In the genomic region with DNA sequence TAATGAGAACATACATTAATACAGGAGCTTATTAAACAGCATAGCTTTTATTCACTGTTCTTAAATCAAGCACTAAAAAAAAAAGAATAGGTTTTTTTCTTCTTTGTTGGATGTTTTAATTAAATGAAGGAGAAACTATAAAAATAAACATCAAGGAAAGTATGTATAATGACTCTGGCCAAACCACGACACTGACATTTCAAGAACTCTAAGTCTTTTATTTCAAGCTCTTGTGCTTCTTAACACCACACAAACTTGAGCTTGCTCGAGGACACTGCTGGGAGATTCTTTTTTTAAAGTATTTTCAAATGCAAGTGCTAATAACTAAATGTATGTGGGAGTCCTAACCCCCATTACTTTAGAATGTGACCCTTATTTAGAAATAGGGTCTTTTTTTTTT, we compare ENCODE assay signal across 20 cellular contexts.
"Had no signal": no experiment of that assay in that cellular context is flagged by ENCODE, and none has a peak within 500 bp of the region (broad histone marks: within the 10 kb centered on the region; RNA-seq: fewer than 3 reads in every experiment).

No MANE protein-coding gene starts in this region.

- H3K27me3 ChIP-seq: foreskin keratinocyte, right lobe of liver, testis, transverse colon had no signal

- ATAC-seq: foreskin keratinocyte; left cardiac atrium; naive thymus-derived CD4-positive, alpha-beta T cell; right lobe of liver; stimulated activated naive B cell treated with anti-CD40 and anti-IgM and Interleukin-4, amounts not matched to agents 10 μg/mL and 1 μg/mL and 100 μg/mL, for 72 hours; stimulated activated naive CD8-positive, alpha-beta T cell treated with anti-CD3 and anti-CD28 coated beads, Interleukin-15, amount 100 ng/mL, for 72 hours had no signal

- H3K4me3 Mint-ChIP-seq: endodermal cell; immature natural killer cell; naive thymus-derived CD4-positive, alpha-beta T cell; nephron progenitor cell; stimulated activated naive B cell treated with anti-CD40 and anti-IgM and Interleukin-4, amounts not matched to agents 10 μg/mL and 1 μg/mL and 100 μg/mL, for 72 hours; stimulated activated naive CD8-positive, alpha-beta T cell treated with anti-CD3 and anti-CD28 coated beads, Interleukin-15, amount 100 ng/mL, for 72 hours had no signal

- H3K9me3 Mint-ChIP-seq: endodermal cell; nephron progenitor cell; stimulated activated naive CD8-positive, alpha-beta T cell treated with anti-CD3 and anti-CD28 coated beads, Interleukin-15, amount 100 ng/mL, for 72 hours had no signal

- H3K36me3 ChIP-seq: prostate gland, right lobe of liver, transverse colon had no signal

- H3K27ac Mint-ChIP-seq: endodermal cell; immature natural killer cell; naive thymus-derived CD4-positive, alpha-beta T cell; nephron progenitor cell; stimulated activated naive B cell treated with anti-CD40 and anti-IgM and Interleukin-4, amounts not matched to agents 10 μg/mL and 1 μg/mL and 100 μg/mL, for 72 hours; stimulated activated naive CD8-positive, alpha-beta T cell treated with anti-CD3 and anti-CD28 coated beads, Interleukin-15, amount 100 ng/mL, for 72 hours had no signal

- H3K9me3 ChIP-seq: prostate gland, right lobe of liver, testis, transverse colon had no signal

- H3K4me1 Mint-ChIP-seq: endodermal cell; immature natural killer cell; naive thymus-derived CD4-positive, alpha-beta T cell; nephron progenitor cell; stimulated activated naive B cell treated with anti-CD40 and anti-IgM and Interleukin-4, amounts not matched to agents 10 μg/mL and 1 μg/mL and 100 μg/mL, for 72 hours; stimulated activated naive CD8-positive, alpha-beta T cell treated with anti-CD3 and anti-CD28 coated beads, Interleukin-15, amount 100 ng/mL, for 72 hours had no signal

- DNase-seq: effector CD4-positive, alpha-beta T cell; endodermal cell; erythroblast; foreskin keratinocyte; immature natural killer cell; kidney; left cardiac atrium; naive thymus-derived CD4-positive, alpha-beta T cell; nephron progenitor cell; right lobe of liver; stimulated activated CD4-positive, alpha-beta T cell treated with anti-CD3 and anti-CD28 coated beads, Interleukin-2, amount 100 ng/mL, for 24 hours; stimulated activated CD4-positive, alpha-beta T cell treated with anti-CD3 and anti-CD28 coated beads, Interleukin-4, amount 100 ng/mL, for 4 hours; stimulated activated naive B cell treated with anti-CD40 and anti-IgM and Interleukin-4, amounts not matched to agents 10 μg/mL and 1 μg/mL and 100 μg/mL, for 72 hours; stimulated activated naive CD8-positive, alpha-beta T cell treated with anti-CD3 and anti-CD28 coated beads, Interleukin-15, amount 100 ng/mL, for 72 hours; testis; transverse colon had no signal

- H3K79me2 ChIP-seq: parathyroid adenoma had no signal

- H3K27me3 Mint-ChIP-seq: naive thymus-derived CD4-positive, alpha-beta T cell; stimulated activated naive B cell treated with anti-CD40 and anti-IgM and Interleukin-4, amounts not matched to agents 10 μg/mL and 1 μg/mL and 100 μg/mL, for 72 hours; stimulated activated naive CD8-positive, alpha-beta T cell treated with anti-CD3 and anti-CD28 coated beads, Interleukin-15, amount 100 ng/mL, for 72 hours had no signal

- H3K9ac ChIP-seq: parathyroid adenoma had no signal

- H3K36me3 Mint-ChIP-seq: immature natural killer cell; naive thymus-derived CD4-positive, alpha-beta T cell; stimulated activated naive B cell treated with anti-CD40 and anti-IgM and Interleukin-4, amounts not matched to agents 10 μg/mL and 1 μg/mL and 100 μg/mL, for 72 hours had no signal

- H3K4me1 ChIP-seq: foreskin keratinocyte, parathyroid adenoma, prostate gland, right lobe of liver, testis, transverse colon had no signal

- H3K27ac ChIP-seq: coronary artery, foreskin keratinocyte, parathyroid adenoma, prostate gland, right lobe of liver, skin epidermis, testis, transverse colon had no signal

- H3K4me3 ChIP-seq: coronary artery, prostate gland, right lobe of liver, skin epidermis, testis, transverse colon had no signal

- H2AFZ ChIP-seq: parathyroid adenoma had no signal
